In genomic region chr14:64912256-64912655, GRCh38 we compare ENCODE assay signal across 1 cellular context.
TF ChIP-seq lines count a peak whose summit lies in the region.

No MANE protein-coding gene starts in this region.

TF ChIP-seq in HCT116, 20 proteins besides CTCF, POLR2A, EP300 and RAD21 (continued from another document):
- no peak for TF ChIP-seq REST (IDR thresholded peaks at IDR 0.05; ENCODE audit: low read depth)
